19 cellular contexts compared by ENCODE assay signal in the genomic region with DNA sequence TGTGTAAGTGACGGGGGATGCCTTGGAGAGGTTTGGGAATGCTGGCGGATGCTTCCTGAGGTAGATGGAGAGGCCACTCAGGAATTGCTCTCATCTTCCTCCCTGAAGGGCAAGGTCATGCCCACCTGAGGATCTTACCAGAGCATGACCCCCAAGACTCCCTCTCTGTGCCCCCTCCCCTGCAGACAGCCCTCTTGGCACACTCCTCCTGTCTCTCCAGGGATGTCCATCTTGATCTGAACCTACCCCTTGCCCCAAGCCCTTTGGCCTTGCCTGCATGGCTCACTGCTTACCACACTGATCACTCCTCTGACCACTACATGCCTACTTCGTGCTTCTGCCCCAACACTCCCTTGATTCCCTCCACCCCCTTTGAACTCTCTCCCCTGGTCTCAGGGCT. TPM values are rescaled to one million over a fixed set of nuclear protein-coding genes. Genes with fewer than 3 reads are reported as not detected.
A peak's percentile ranks its signal among the peaks of the same experiment; 100 is the strongest.
DNase-seq lines count a peak whose midpoint lies in the region; ATAC-seq and TF ChIP-seq lines count a peak whose summit lies in the region.
"Had no signal": no experiment of that assay in that cellular context is flagged by ENCODE, and none has a peak within 500 bp of the region (broad histone marks: within the 10 kb centered on the region; RNA-seq: fewer than 3 reads in every experiment).

No MANE protein-coding gene starts in this region.

- H4K20me1 ChIP-seq in PC-3 (ENCODE audit: low read length) = no peaks in the 10 kb centered on the region

- ATAC-seq in Right ventricle myocardium superior (ENCODE audit: poor library complexity) (no peak), Right ventricle myocardium inferior (no peak), PC-3 (no peak)

- no peak overlapping the region for H3K4me2 ChIP-seq in PC-3 (ENCODE audit: low read length)

- intact Hi-C loops in Right ventricle myocardium superior (cut with DNase I) (no loop called here), Right ventricle myocardium inferior (cut with DNase I) (no loop called here), posterior vena cava (cut with DNase I) (no loop called here), PC-3 (cut with micrococcal nuclease) (no loop called here)

- no peaks in the 10 kb centered on the region for H3F3A ChIP-seq in PC-3 (ENCODE audit: low read length, unreplicated experiment)

- H3K36me3 ChIP-seq in PC-3 (ENCODE audit: low read depth, low read length) = no peaks in the 10 kb centered on the region
- H3K36me3 ChIP-seq: BE2C, MG63 had no signal

- H3K4me3 ChIP-seq in PC-3 (ENCODE audit: low read length) = no peak overlapping the region
- H3K4me3 ChIP-seq: MG63 had no signal

- CTCF ChIA-PET in PC-3 (lab: Charles Lee) = no interaction called here

- H3K79me2 ChIP-seq in PC-3 (ENCODE audit: low read length) = no peaks in the 10 kb centered on the region

- H3K27me3 ChIP-seq in PC-3 (ENCODE audit: low read length) = no peaks in the 10 kb centered on the region
- H3K27me3 ChIP-seq: BE2C, MG63 had no signal

- no peaks in the 10 kb centered on the region for H3K9me3 ChIP-seq in PC-3 (ENCODE audit: low read length)
- H3K9me3 ChIP-seq: BE2C, MG63 had no signal

- peaks cover 85% of the 10 kb centered on the region for H3K36me3 Mint-ChIP-seq in endothelial cell (ENCODE audit: low read depth, unreplicated experiment)

- no peak overlapping the region for H3K27ac ChIP-seq in PC-3 (ENCODE audit: low read length)

- no TSS peak for BruUV-seq in PC-3 (replicated peaks; lab: Mats Ljungman, UMichigan)

- peaks cover 34% of the 10 kb centered on the region for H3K27me3 Mint-ChIP-seq in endothelial cell (ENCODE audit: unreplicated experiment)

- H3K4me1 Mint-ChIP-seq in endothelial cell (ENCODE audit: unreplicated experiment) = peaks cover 19% of the 10 kb centered on the region

- H3K4me3 Mint-ChIP-seq in endothelial cell (ENCODE audit: unreplicated experiment) = peak overlapping the region; percentile 26
- H3K4me3 Mint-ChIP-seq: CD4-positive, CD25-positive, alpha-beta regulatory T cell had no signal

- H3K9me3 Mint-ChIP-seq in endothelial cell (ENCODE audit: unreplicated experiment) = peaks cover 7% of the 10 kb centered on the region

- no peaks in the 10 kb centered on the region for H3K9me2 ChIP-seq in PC-3 (replicated peaks; ENCODE audit: low read length)

- H3K9ac ChIP-seq in PC-3 (ENCODE audit: low read length) = no peak overlapping the region

- TF ChIP-seq CTCF in endothelial cell (IDR thresholded peaks at IDR 0.05; ENCODE audit: unreplicated experiment) (no peak), PC-3 (conservative IDR thresholded peaks at IDR 0.05; ENCODE audit: low read depth, low read length) (no peak)

- H3K27ac Mint-ChIP-seq in endothelial cell (ENCODE audit: unreplicated experiment) = peak overlapping the region; percentile 52

- H3K4me1 ChIP-seq in PC-3 (ENCODE audit: insufficient read depth, low read length) = no peaks in the 10 kb centered on the region
- H3K4me1 ChIP-seq: BE2C, Caco-2 had no signal

- POLR2A ChIA-PET in PC-3 (lab: Charles Lee; ENCODE audit: unreplicated experiment) = no interaction called here

- H2AFZ ChIP-seq in PC-3 (ENCODE audit: low read length) = no peak overlapping the region

- DNase-seq in Right ventricle myocardium superior (peak; percentile 4), Right ventricle myocardium inferior (ENCODE audit: missing footprints) (no peak), endothelial cell (ENCODE audit: low spot score) (no peak), posterior vena cava (ENCODE audit: low spot score) (peak; percentile 45), GDM1 (lab: John Stamatoyannopoulos, UW) (no peak), PC-3 (no peak), HT-29 (ENCODE audit: low spot score) (no peak)
- DNase-seq: BE2C; Caco-2; CD4-positive, CD25-positive, alpha-beta regulatory T cell; DMS153; Kasumi-1; MG63; NCI-H1048; NCI-H1436 treated with DMSO at 0.1 percent for 48 hours; NCI-H2029; NCI-H526 had no signal

RNA-seq across cellular contexts. Expression of a gene that starts 17.9 kb away (rescaled TPM):
- total RNA-seq in Right ventricle myocardium superior = 0.40 TPM
- total RNA-seq in Right ventricle myocardium inferior = 0.73 TPM
- total RNA-seq in endothelial cell (ENCODE audit: unreplicated experiment) = 6.2 TPM
- under 1 TPM in 1 of 2 donors, not detected in 1; 0.90 TPM for total RNA-seq in posterior vena cava
- total RNA-seq in PC-3 (2014; rRNA removed) = 0.35 TPM in 1 of 2 replicates, not detected in the other
- 0.79 TPM in 1 of 2 replicates, not detected in the other for total RNA-seq in HT-29 (2014; rRNA removed; shearing (Covaris generic))
- total RNA-seq: Caco-2, H1 had no signal

RNA-seq across cellular contexts. Expression of a gene that starts 19.0 kb away (rescaled TPM):
- total RNA-seq in Right ventricle myocardium superior (18.5 TPM), Right ventricle myocardium inferior (22.2 TPM), endothelial cell (ENCODE audit: unreplicated experiment) (643 TPM), posterior vena cava (10 to 100 TPM; 32.5 to 46.6 TPM), PC-3 (2014; rRNA removed) (1.5 and 1.8 TPM in 2 replicates)
- not detected in 2 replicates for total RNA-seq in HT-29 (2014; rRNA removed; shearing (Covaris generic))
- total RNA-seq: Caco-2 had no signal

RNA-seq across cellular contexts. Expression of a gene that starts 34.4 kb away (rescaled TPM):
- total RNA-seq in Right ventricle myocardium superior (not detected), Right ventricle myocardium inferior (not detected), endothelial cell (ENCODE audit: unreplicated experiment) (not detected), posterior vena cava (not detected), PC-3 (2014; rRNA removed) (10.4 and 17.8 TPM in 2 replicates)
- 39.0 and 58.2 TPM in 2 replicates for total RNA-seq in HT-29 (2014; rRNA removed; shearing (Covaris generic))
- total RNA-seq: CD4-positive, CD25-positive, alpha-beta regulatory T cell; Daoy had no signal

RNA-seq across cellular contexts. Expression of a gene that starts 39.0 kb away (rescaled TPM):
- total RNA-seq in Right ventricle myocardium superior = 0.83 TPM
- total RNA-seq in Right ventricle myocardium inferior = 1.6 TPM
- total RNA-seq in endothelial cell (ENCODE audit: unreplicated experiment) = 24.3 TPM
- 1 to 10 TPM in 1 of 2 donors, under 1 TPM in 1; 0.95 to 1.0 TPM for total RNA-seq in posterior vena cava
- total RNA-seq in PC-3 (2014; rRNA removed) = 312 and 349 TPM in 2 replicates
- total RNA-seq in HT-29 (2014; rRNA removed; shearing (Covaris generic)) = 278 and 304 TPM in 2 replicates

RNA-seq across cellular contexts. Expression of a gene that starts 48.0 kb away (rescaled TPM):
- total RNA-seq in Right ventricle myocardium superior (29.3 TPM), Right ventricle myocardium inferior (34.4 TPM), endothelial cell (ENCODE audit: unreplicated experiment) (88.7 TPM), posterior vena cava (10 to 100 TPM; 58.2 to 64.6 TPM), PC-3 (2014; rRNA removed) (89.5 and 128 TPM in 2 replicates)
- 160 and 176 TPM in 2 replicates for total RNA-seq in HT-29 (2014; rRNA removed; shearing (Covaris generic))

Comparison
In these comparisons a context has a peak if more than half of its experiments do, and no peak if none do; other contexts are left out.
1. DNase-seq: peak in Right ventricle myocardium superior (single experiment) and posterior vena cava (single experiment); none in Right ventricle myocardium inferior (single experiment), endothelial cell (single experiment), GDM1 (single experiment), PC-3 (single experiment) and HT-29 (single experiment).
2. RNA of a gene that starts 19.0 kb away (total RNA-seq): 643 TPM in endothelial cell (single experiment); 32.5 to 46.6 TPM in posterior vena cava, 22.2 TPM in Right ventricle myocardium inferior (single experiment), 18.5 TPM in Right ventricle myocardium superior (single experiment), 1.5 to 1.8 TPM in PC-3 and not detected in HT-29; every median in the first group is over 10 times any median in the second.
3. RNA of a gene that starts 34.4 kb away (total RNA-seq): 39.0 to 58.2 TPM in HT-29 and 10.4 to 17.8 TPM in PC-3; not detected in Right ventricle myocardium superior (single experiment), not detected in Right ventricle myocardium inferior (single experiment), not detected in endothelial cell (single experiment) and not detected in posterior vena cava; every median in the first group is over 10 times any median in the second.